Comparison of ENCODE assay signal across 8 cellular contexts in genomic region chr12:103928736-103929050, GRCh38. TPM values are rescaled to one million over a fixed set of nuclear protein-coding genes. Genes with fewer than 3 reads are reported as not detected.
DNase-seq lines count a peak whose midpoint lies in the region; ATAC-seq and TF ChIP-seq lines count a peak whose summit lies in the region.

No MANE protein-coding gene starts in this region.

- H3K9me3 ChIP-seq in SK-N-SH (no peaks in the 10 kb centered on the region), Karpas-422 (ENCODE audit: low read length) (no peaks in the 10 kb centered on the region)

- H3K27ac ChIP-seq in SK-N-SH (ENCODE audit: low read depth in 2 of 2, low read length in 1 of 2) (peak overlapping the region; percentile 86 to 91), Karpas-422 (ENCODE audit: low read length) (peak overlapping the region; percentile 70), urinary bladder (ENCODE audit: low read depth) (peak overlapping the region; percentile 89)

- H3K27me3 Mint-ChIP-seq in activated CD8-positive, alpha-beta T cell treated with anti-CD3 and anti-CD28 coated beads for 36 hours: peaks cover 3% of the 10 kb centered on the region
- H3K27me3 Mint-ChIP-seq in endothelial cell (ENCODE audit: unreplicated experiment) (peaks cover 17% of the 10 kb centered on the region), neural crest cell (ENCODE audit: low read depth) (peaks cover 4% of the 10 kb centered on the region)

- peak overlapping the region; percentile 87 for H3K4me3 Mint-ChIP-seq in activated CD8-positive, alpha-beta T cell treated with anti-CD3 and anti-CD28 coated beads for 36 hours
- H3K4me3 Mint-ChIP-seq in endothelial cell (ENCODE audit: unreplicated experiment) (peak overlapping the region; percentile 92), neural crest cell (peak overlapping the region; percentile 94)

- H3K4me1 ChIP-seq in SK-N-SH (ENCODE audit: control insufficient read depth in 1 of 2, insufficient read depth in 2 of 2, low read depth in 1 of 2, low read length in 1 of 2) (peaks cover 14 to 17% of the 10 kb centered on the region in 2 experiments), Karpas-422 (ENCODE audit: low read length) (peaks cover 62% of the 10 kb centered on the region), urinary bladder (ENCODE audit: insufficient read depth) (no peaks in the 10 kb centered on the region)

- H3K27me3 ChIP-seq in SK-N-SH (ENCODE audit: insufficient read depth): no peaks in the 10 kb centered on the region
- H3K27me3 ChIP-seq in Karpas-422 (ENCODE audit: low read length): no peaks in the 10 kb centered on the region

- H3K4me2 ChIP-seq in SK-N-SH (peak overlapping the region; percentile 73), Karpas-422 (ENCODE audit: low read depth, low read length, poor library complexity, severe bottlenecking) (peak overlapping the region; percentile 89)

- H2AFZ ChIP-seq in SK-N-SH (ENCODE audit: low read depth) (peak overlapping the region; percentile 88; the same call in 1 of the 2 replicates), Karpas-422 (ENCODE audit: low read length) (peak overlapping the region; percentile 75)

- H3K4me1 Mint-ChIP-seq in activated CD8-positive, alpha-beta T cell treated with anti-CD3 and anti-CD28 coated beads for 36 hours (ENCODE audit: low read depth): peaks cover 49% of the 10 kb centered on the region
- peaks cover 35% of the 10 kb centered on the region for H3K4me1 Mint-ChIP-seq in endothelial cell (ENCODE audit: unreplicated experiment)
- H3K4me1 Mint-ChIP-seq in neural crest cell: peaks cover 45% of the 10 kb centered on the region

- DNase-seq in SK-N-SH (no peak), Karpas-422 (peak; percentile 76), endothelial cell (ENCODE audit: low spot score) (no peak), neural crest cell (ENCODE audit: low read depth, low spot score) (no peak), HEK293T (ENCODE audit: extremely low spot score) (no peak)
- peak; percentile 90 for DNase-seq in activated CD8-positive, alpha-beta T cell treated with anti-CD3 and anti-CD28 coated beads for 36 hours

- no peaks in the 10 kb centered on the region for H3K9me2 ChIP-seq in SK-N-SH
- H3K9me2 ChIP-seq in Karpas-422 (replicated peaks; ENCODE audit: insufficient read depth, low read length): no peaks in the 10 kb centered on the region

- H3K9ac ChIP-seq in SK-N-SH: peak overlapping the region; percentile 79
- peak overlapping the region; percentile 81 for H3K9ac ChIP-seq in Karpas-422 (ENCODE audit: low read length)

- H3K36me3 Mint-ChIP-seq in activated CD8-positive, alpha-beta T cell treated with anti-CD3 and anti-CD28 coated beads for 36 hours (ENCODE audit: low read depth): peaks cover 53% of the 10 kb centered on the region
- H3K36me3 Mint-ChIP-seq in endothelial cell (ENCODE audit: low read depth, unreplicated experiment) (peaks cover 7% of the 10 kb centered on the region), neural crest cell (ENCODE audit: low read depth) (no peaks in the 10 kb centered on the region)

- POLR2A ChIA-PET in SK-N-SH (lab: Yijun Ruan, JAX): no interaction called here
- POLR2A ChIA-PET in activated CD8-positive, alpha-beta T cell treated with anti-CD3 and anti-CD28 coated beads for 36 hours (lab: Charles Lee): interaction anchor here (0.6 to 7.0 kb wide), 14 partner anchors 13 to 360 kb away, joined by 3 to 90 read pairs (median 8); partner anchors contain the start of genes NFYB and TDG
- POLR2A ChIA-PET in HEK293T (lab: Yijun Ruan, JAX): interaction anchor here (1.5 to 3.7 kb wide), 3 partner anchors 12 to 37 kb away, joined by 5 to 30 read pairs (median 26); partner anchors contain the start of gene TDG

- H3K27ac Mint-ChIP-seq in activated CD8-positive, alpha-beta T cell treated with anti-CD3 and anti-CD28 coated beads for 36 hours: peak overlapping the region; percentile 99
- H3K27ac Mint-ChIP-seq in endothelial cell (ENCODE audit: unreplicated experiment) (peak overlapping the region; percentile 95), neural crest cell (ENCODE audit: unreplicated experiment) (peak overlapping the region; percentile 99)

- ATAC-seq in SK-N-SH treated with all-trans-retinoic acid at 6 μM for 48 hours: no peak
- ATAC-seq in activated CD8-positive, alpha-beta T cell treated with anti-CD3 and anti-CD28 coated beads for 36 hours: no peak

- no peak for TF ChIP-seq RAD21 in SK-N-SH (IDR thresholded peaks at IDR 0.05; ENCODE audit: low read length)

- TF ChIP-seq EP300 in SK-N-SH (IDR thresholded peaks at IDR 0.05; ENCODE audit: borderline replicate concordance in 1 of 2, low read depth in 1 of 2, low read length in 1 of 2): no peak

- H3F3A ChIP-seq in SK-N-SH (replicated peaks; ENCODE audit: insufficient read depth): no peaks in the 10 kb centered on the region

- peaks cover 18% of the 10 kb centered on the region for H4K20me1 ChIP-seq in SK-N-SH (ENCODE audit: insufficient read depth)
- H4K20me1 ChIP-seq in Karpas-422 (ENCODE audit: insufficient read depth, low read depth, low read length): peaks cover 30% of the 10 kb centered on the region

- 75% methylated on average over 12 of the region's 12 CpGs for WGBS in SK-N-SH (ENCODE audit: low lambda C conversion rate)
- 15% methylated on average over 12 of the region's 12 CpGs for WGBS in urinary bladder

- TF ChIP-seq CTCF in SK-N-SH (IDR thresholded peaks at IDR 0.05) (no peak), endothelial cell (IDR thresholded peaks at IDR 0.05; ENCODE audit: unreplicated experiment) (no peak), neural crest cell (conservative IDR thresholded peaks at IDR 0.05) (no peak)
- TF ChIP-seq CTCF in activated CD8-positive, alpha-beta T cell treated with anti-CD3 and anti-CD28 coated beads for 36 hours (IDR thresholded peaks at IDR 0.05): no peak

- H3K36me3 ChIP-seq in SK-N-SH (replicated peaks in 1 of 2; ENCODE audit: control insufficient read depth in 1 of 2, insufficient read depth in 2 of 2, low read length in 1 of 2): peaks cover 19 to 24% of the 10 kb centered on the region in 2 experiments
- peaks cover 26% of the 10 kb centered on the region for H3K36me3 ChIP-seq in Karpas-422 (ENCODE audit: insufficient read depth, low read length)
- H3K36me3 ChIP-seq in urinary bladder (ENCODE audit: insufficient read depth): no peaks in the 10 kb centered on the region

- CTCF ChIA-PET in SK-N-SH (lab: Yijun Ruan, JAX): no interaction called here
- CTCF ChIA-PET in activated CD8-positive, alpha-beta T cell treated with anti-CD3 and anti-CD28 coated beads for 36 hours (lab: Charles Lee): interaction anchor here (0.8 to 4.0 kb wide), 7 partner anchors 12 to 180 kb away, joined by 3 to 16 read pairs (median 4); partner anchors contain the start of gene TDG
- CTCF ChIA-PET in HEK293T (lab: Yijun Ruan, JAX): interaction anchor here (1.2 kb wide), 1 partner anchor 16 kb away, joined by 3 read pairs; no protein-coding TSS in a partner anchor

- H3K79me2 ChIP-seq in SK-N-SH (ENCODE audit: insufficient read depth) (peaks cover 35% of the 10 kb centered on the region), Karpas-422 (ENCODE audit: low read length) (peaks cover 34% of the 10 kb centered on the region)

- H3K4me3 ChIP-seq in SK-N-SH (ENCODE audit: low read depth in 2 of 2, low read length in 1 of 2): peak overlapping the region; percentile 55 to 62
- peak overlapping the region; percentile 74 for H3K4me3 ChIP-seq in Karpas-422 (ENCODE audit: low read length)
- peak overlapping the region; percentile 61 for H3K4me3 ChIP-seq in urinary bladder (ENCODE audit: low read depth, low read length)

- intact Hi-C loops in activated CD8-positive, alpha-beta T cell treated with anti-CD3 and anti-CD28 coated beads for 36 hours (cut with micrococcal nuclease): loop anchor here (5.0 kb wide), 1 partner anchor 39 kb away; the partner anchor contains the start of gene TDG

- no peaks in the 10 kb centered on the region for H3K9me3 Mint-ChIP-seq in activated CD8-positive, alpha-beta T cell treated with anti-CD3 and anti-CD28 coated beads for 36 hours
- H3K9me3 Mint-ChIP-seq in endothelial cell (ENCODE audit: unreplicated experiment) (no peaks in the 10 kb centered on the region), neural crest cell (no peaks in the 10 kb centered on the region)

TF ChIP-seq in SK-N-SH, 30 proteins besides CTCF, POLR2A, EP300 and RAD21:
- no peak for TF ChIP-seq YY1 (IDR thresholded peaks at IDR 0.05; ENCODE audit: low read depth)
- no peak for TF ChIP-seq SMC3 (IDR thresholded peaks at IDR 0.05; ENCODE audit: low read depth, low read length)
- no peak for TF ChIP-seq MEF2A (IDR thresholded peaks at IDR 0.05; ENCODE audit: borderline replicate concordance, low read depth)

TF ChIP-seq in SK-N-SH treated with all-trans-retinoic acid at 6 μM for 48 hours, 23 proteins besides CTCF, POLR2A, EP300 and RAD21 (continues in another document):
- no peak for TF ChIP-seq OSR1 (CRISPR knock-in tag; IDR thresholded peaks at IDR 0.05)

TF ChIP-seq in HEK293T, 16 proteins besides CTCF, POLR2A, EP300 and RAD21:
- TF ChIP-seq BHLHE40 (IDR thresholded peaks at IDR 0.05; ENCODE audit: borderline replicate concordance) (no peak), ELF4 (IDR thresholded peaks at IDR 0.05) (no peak), FOXA1 (IDR thresholded peaks at IDR 0.05) (no peak), SUZ12 (IDR thresholded peaks at IDR 0.05) (no peak), ZNF384 (IDR thresholded peaks at IDR 0.05) (no peak), CTBP1 (IDR thresholded peaks at IDR 0.05; ENCODE audit: borderline replicate concordance) (no peak)

RNA-seq across cellular contexts. Expression of gene HSP90B1, which starts 1.5 kb away (rescaled TPM):
- polyA plus RNA-seq in SK-N-SH (2012; rRNA removed): 420 and 482 TPM in 2 replicates
- 567 and 850 TPM in 2 replicates for polyA plus RNA-seq in SK-N-SH (2012; cell fraction: cytosol; rRNA removed)
- polyA plus RNA-seq in SK-N-SH (2012; cell fraction: nucleus; rRNA removed): 246 and 538 TPM in 2 replicates
- 327 and 334 TPM in 2 replicates for total RNA-seq in Karpas-422 (2014; rRNA removed; shearing (Covaris generic); ENCODE audit: low replicate concordance)
- 100 to 1,000 TPM; 412 to 418 TPM for total RNA-seq in activated CD8-positive, alpha-beta T cell treated with anti-CD3 and anti-CD28 coated beads for 36 hours
- total RNA-seq in endothelial cell (ENCODE audit: unreplicated experiment): 729 TPM
- 566 and 570 TPM in 2 replicates for total RNA-seq in neural crest cell
- 376 TPM for total RNA-seq in urinary bladder
- polyA plus RNA-seq in urinary bladder: 299 TPM

RNA-seq across cellular contexts. Expression of gene TDG, which starts 37.0 kb away (rescaled TPM):
- 11.3 and 17.9 TPM in 2 replicates for polyA plus RNA-seq in SK-N-SH (2012; rRNA removed)
- polyA plus RNA-seq in SK-N-SH (2012; cell fraction: cytosol; rRNA removed): 16.7 and 18.8 TPM in 2 replicates
- polyA plus RNA-seq in SK-N-SH (2012; cell fraction: nucleus; rRNA removed): 9.1 and 20.7 TPM in 2 replicates
- total RNA-seq in Karpas-422 (2014; rRNA removed; shearing (Covaris generic); ENCODE audit: low replicate concordance): 28.0 and 38.9 TPM in 2 replicates
- total RNA-seq in activated CD8-positive, alpha-beta T cell treated with anti-CD3 and anti-CD28 coated beads for 36 hours: 10 to 100 TPM; 37.4 to 37.5 TPM
- total RNA-seq in endothelial cell (ENCODE audit: unreplicated experiment): 28.6 TPM
- 53.0 and 57.1 TPM in 2 replicates for total RNA-seq in neural crest cell
- 37.0 TPM for total RNA-seq in urinary bladder
- polyA plus RNA-seq in urinary bladder: 11.2 TPM

Comparison
In these comparisons a context has a peak if more than half of its experiments do, and no peak if none do; other contexts are left out.
1. DNase-seq: peak in Karpas-422 (single experiment) and activated CD8-positive, alpha-beta T cell treated with anti-CD3 and anti-CD28 coated beads for 36 hours (single experiment); none in SK-N-SH (single experiment), endothelial cell (single experiment), neural crest cell (single experiment) and HEK293T (single experiment).
2. Peak in every context shown above with its lines, with median percentiles within 50 percentile points of each other: H3K27ac ChIP-seq, H3K4me3 ChIP-seq, H3K27ac Mint-ChIP-seq and H3K4me3 Mint-ChIP-seq.